In the genomic region with DNA sequence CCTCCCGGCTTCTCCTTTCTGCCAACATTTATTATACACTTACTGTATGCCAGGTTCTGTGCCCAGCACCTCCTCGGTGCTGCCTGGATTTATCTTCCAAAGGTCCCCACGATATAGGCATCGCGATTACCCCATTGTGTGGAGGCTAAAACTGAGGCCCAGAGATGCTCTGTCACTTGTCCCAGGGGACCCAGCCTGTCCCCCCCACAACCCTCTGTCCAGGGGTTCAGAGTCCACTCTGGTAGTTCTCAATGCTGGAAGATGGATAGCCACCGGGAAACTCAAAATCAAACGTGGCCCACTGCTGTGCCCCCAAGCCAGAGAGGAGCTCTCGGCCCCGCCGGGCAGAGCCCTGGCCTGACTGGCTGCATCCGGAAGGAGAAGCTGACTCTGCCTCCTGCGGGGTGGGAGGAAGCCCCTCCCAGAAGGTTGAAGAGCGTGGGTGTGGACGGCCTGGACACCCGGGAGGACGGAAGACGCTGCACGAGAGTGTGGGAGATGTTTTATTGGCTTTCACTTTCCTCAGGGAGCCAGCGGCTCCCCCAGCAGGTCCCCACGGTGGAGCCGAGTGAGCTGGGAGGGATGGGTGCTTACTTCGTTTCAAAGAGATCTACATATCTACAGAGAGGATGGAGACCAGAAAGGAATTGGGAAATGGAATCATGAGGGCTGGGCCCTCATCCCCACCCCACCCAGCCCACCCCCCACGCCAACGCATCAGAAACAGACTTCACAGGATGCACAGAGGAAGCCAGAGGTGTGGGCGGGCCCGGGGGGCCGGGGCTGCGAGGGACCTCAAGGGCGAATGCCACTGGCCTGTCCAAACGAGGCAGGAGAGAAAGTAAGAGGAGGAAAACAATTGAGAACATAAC, we compare ENCODE assay signal across 2 cellular contexts.
A peak's percentile ranks its signal among the peaks of the same experiment; 100 is the strongest.
TF ChIP-seq lines count a peak whose summit lies in the region.

No MANE protein-coding gene starts in this region.

TF ChIP-seq in HEK293, 187 proteins besides CTCF, POLR2A, EP300 and RAD21 (continues in another document):
- TF ChIP-seq ZNF571 (tag by site-specific recombination; IDR thresholded peaks at IDR 0.05): no peak
- TF ChIP-seq, protein P1, sequence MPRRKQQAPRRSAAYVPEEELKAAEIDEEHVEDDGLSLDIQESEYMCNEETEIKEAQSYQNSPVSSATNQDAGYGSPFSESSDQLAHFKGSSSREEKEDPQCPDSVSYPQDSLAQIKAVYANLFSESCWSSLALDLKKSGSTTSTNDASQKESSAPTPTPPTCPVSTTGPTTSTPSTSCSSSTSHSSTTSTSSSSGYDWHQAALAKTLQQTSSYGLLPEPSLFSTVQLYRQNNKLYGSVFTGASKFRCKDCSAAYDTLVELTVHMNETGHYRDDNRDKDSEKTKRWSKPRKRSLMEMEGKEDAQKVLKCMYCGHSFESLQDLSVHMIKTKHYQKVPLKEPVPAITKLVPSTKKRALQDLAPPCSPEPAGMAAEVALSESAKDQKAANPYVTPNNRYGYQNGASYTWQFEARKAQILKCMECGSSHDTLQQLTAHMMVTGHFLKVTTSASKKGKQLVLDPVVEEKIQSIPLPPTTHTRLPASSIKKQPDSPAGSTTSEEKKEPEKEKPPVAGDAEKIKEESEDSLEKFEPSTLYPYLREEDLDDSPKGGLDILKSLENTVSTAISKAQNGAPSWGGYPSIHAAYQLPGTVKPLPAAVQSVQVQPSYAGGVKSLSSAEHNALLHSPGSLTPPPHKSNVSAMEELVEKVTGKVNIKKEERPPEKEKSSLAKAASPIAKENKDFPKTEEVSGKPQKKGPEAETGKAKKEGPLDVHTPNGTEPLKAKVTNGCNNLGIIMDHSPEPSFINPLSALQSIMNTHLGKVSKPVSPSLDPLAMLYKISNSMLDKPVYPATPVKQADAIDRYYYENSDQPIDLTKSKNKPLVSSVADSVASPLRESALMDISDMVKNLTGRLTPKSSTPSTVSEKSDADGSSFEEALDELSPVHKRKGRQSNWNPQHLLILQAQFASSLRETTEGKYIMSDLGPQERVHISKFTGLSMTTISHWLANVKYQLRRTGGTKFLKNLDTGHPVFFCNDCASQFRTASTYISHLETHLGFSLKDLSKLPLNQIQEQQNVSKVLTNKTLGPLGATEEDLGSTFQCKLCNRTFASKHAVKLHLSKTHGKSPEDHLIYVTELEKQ (tag by site-specific recombination; IDR thresholded peaks at IDR 0.05; ENCODE audit: borderline replicate concordance): no peak
- TF ChIP-seq, protein P2, sequence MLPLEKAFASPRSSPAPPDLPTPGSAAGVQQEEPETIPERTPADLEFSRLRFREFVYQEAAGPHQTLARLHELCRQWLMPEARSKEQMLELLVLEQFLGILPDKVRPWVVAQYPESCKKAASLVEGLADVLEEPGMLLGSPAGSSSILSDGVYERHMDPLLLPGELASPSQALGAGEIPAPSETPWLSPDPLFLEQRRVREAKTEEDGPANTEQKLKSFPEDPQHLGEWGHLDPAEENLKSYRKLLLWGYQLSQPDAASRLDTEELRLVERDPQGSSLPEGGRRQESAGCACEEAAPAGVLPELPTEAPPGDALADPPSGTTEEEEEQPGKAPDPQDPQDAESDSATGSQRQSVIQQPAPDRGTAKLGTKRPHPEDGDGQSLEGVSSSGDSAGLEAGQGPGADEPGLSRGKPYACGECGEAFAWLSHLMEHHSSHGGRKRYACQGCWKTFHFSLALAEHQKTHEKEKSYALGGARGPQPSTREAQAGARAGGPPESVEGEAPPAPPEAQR (tag by site-specific recombination; IDR thresholded peaks at IDR 0.05): no peak
- no peak for TF ChIP-seq ZNF16 (tag by site-specific recombination; IDR thresholded peaks at IDR 0.05; ENCODE audit: low read depth)
- TF ChIP-seq SCRT2 (tag by site-specific recombination; IDR thresholded peaks at IDR 0.05): no peak
- no peak for TF ChIP-seq ZNF580 (tag by site-specific recombination; IDR thresholded peaks at IDR 0.05)
- no peak for TF ChIP-seq ZNF621 (tag by site-specific recombination; IDR thresholded peaks at IDR 0.05)
- TF ChIP-seq PRDM4 (tag by site-specific recombination; IDR thresholded peaks at IDR 0.05): no peak
- no peak for TF ChIP-seq ZNF654 (tag by site-specific recombination; IDR thresholded peaks at IDR 0.05; ENCODE audit: low read depth)
- peak; percentile 26 for TF ChIP-seq ZIC2 (tag by site-specific recombination; IDR thresholded peaks at IDR 0.05)
- TF ChIP-seq ZNF837 (tag by site-specific recombination; IDR thresholded peaks at IDR 0.05): no peak
- TF ChIP-seq ZNF114 (tag by site-specific recombination; IDR thresholded peaks at IDR 0.05): no peak
- TF ChIP-seq EGR2 (tag by site-specific recombination; IDR thresholded peaks at IDR 0.05; ENCODE audit: low read depth): peak; percentile 92
- TF ChIP-seq FEZF1 (tag by site-specific recombination; IDR thresholded peaks at IDR 0.05): no peak
- no peak for TF ChIP-seq ZNF280C (tag by site-specific recombination; IDR thresholded peaks at IDR 0.05)
- no peak for TF ChIP-seq ZSCAN23 (tag by site-specific recombination; IDR thresholded peaks at IDR 0.05)
- TF ChIP-seq ZFHX2 (tag by site-specific recombination; conservative IDR thresholded peaks at IDR 0.05): peak; percentile 79

TF ChIP-seq in endothelial cell of umbilical vein, 7 proteins besides CTCF, POLR2A, EP300 and RAD21:
- TF ChIP-seq, protein P3, sequence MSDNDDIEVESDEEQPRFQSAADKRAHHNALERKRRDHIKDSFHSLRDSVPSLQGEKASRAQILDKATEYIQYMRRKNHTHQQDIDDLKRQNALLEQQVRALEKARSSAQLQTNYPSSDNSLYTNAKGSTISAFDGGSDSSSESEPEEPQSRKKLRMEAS (IDR thresholded peaks at IDR 0.05; ENCODE audit: insufficient read depth, insufficient read length): no peak
- TF ChIP-seq JUN (IDR thresholded peaks at IDR 0.05; ENCODE audit: borderline replicate concordance, insufficient read depth, insufficient read length, low read depth): no peak
- TF ChIP-seq EZH2 (IDR thresholded peaks at IDR 0.05; ENCODE audit: borderline replicate concordance, low read depth, low read length, severe bottlenecking): no peak
- no peak for TF ChIP-seq GATA2 (IDR thresholded peaks at IDR 0.05; ENCODE audit: insufficient read depth, insufficient read length, low read depth, low read length)
- TF ChIP-seq MYC (IDR thresholded peaks at IDR 0.05; ENCODE audit: low read depth, low read length): no peak
- TF ChIP-seq FOS (IDR thresholded peaks at IDR 0.05; ENCODE audit: borderline replicate concordance, insufficient read depth, low read length): no peak
- no peak for TF ChIP-seq POLR2AphosphoS5 (IDR thresholded peaks at IDR 0.05; ENCODE audit: insufficient read depth, low read depth, low read length)
